1 cellular context compared by ENCODE assay signal in genomic region chr7:112707655-112708054, GRCh38.
TF ChIP-seq lines count a peak whose summit lies in the region.

No MANE protein-coding gene starts in this region.

TF ChIP-seq in SK-N-SH, 30 proteins besides CTCF, POLR2A, EP300 and RAD21 (continued from another document):
- TF ChIP-seq ZBTB33 (IDR thresholded peaks at IDR 0.05; ENCODE audit: borderline replicate concordance, low read depth) (no peak), NFIC (IDR thresholded peaks at IDR 0.05; ENCODE audit: borderline replicate concordance) (no peak), TAF1 (IDR thresholded peaks at IDR 0.05; ENCODE audit: borderline replicate concordance, low read depth, low read length) (no peak), GATA2 (CRISPR knock-in tag; IDR thresholded peaks at IDR 0.05) (peak; percentile 71), GABPA (IDR thresholded peaks at IDR 0.05; ENCODE audit: low read depth) (no peak), RCOR1 (IDR thresholded peaks at IDR 0.05; ENCODE audit: low read length) (peak; percentile 54; the same call in 1 of the 2 replicates), CHD2 (IDR thresholded peaks at IDR 0.05; ENCODE audit: low read length, partially characterized antibody) (peak; percentile 63), SMC3 (IDR thresholded peaks at IDR 0.05; ENCODE audit: low read depth, low read length) (no peak), EZH2phosphoT487 (IDR thresholded peaks at IDR 0.05; ENCODE audit: borderline replicate concordance, low read depth) (no peak)
- TF ChIP-seq, protein P1, sequence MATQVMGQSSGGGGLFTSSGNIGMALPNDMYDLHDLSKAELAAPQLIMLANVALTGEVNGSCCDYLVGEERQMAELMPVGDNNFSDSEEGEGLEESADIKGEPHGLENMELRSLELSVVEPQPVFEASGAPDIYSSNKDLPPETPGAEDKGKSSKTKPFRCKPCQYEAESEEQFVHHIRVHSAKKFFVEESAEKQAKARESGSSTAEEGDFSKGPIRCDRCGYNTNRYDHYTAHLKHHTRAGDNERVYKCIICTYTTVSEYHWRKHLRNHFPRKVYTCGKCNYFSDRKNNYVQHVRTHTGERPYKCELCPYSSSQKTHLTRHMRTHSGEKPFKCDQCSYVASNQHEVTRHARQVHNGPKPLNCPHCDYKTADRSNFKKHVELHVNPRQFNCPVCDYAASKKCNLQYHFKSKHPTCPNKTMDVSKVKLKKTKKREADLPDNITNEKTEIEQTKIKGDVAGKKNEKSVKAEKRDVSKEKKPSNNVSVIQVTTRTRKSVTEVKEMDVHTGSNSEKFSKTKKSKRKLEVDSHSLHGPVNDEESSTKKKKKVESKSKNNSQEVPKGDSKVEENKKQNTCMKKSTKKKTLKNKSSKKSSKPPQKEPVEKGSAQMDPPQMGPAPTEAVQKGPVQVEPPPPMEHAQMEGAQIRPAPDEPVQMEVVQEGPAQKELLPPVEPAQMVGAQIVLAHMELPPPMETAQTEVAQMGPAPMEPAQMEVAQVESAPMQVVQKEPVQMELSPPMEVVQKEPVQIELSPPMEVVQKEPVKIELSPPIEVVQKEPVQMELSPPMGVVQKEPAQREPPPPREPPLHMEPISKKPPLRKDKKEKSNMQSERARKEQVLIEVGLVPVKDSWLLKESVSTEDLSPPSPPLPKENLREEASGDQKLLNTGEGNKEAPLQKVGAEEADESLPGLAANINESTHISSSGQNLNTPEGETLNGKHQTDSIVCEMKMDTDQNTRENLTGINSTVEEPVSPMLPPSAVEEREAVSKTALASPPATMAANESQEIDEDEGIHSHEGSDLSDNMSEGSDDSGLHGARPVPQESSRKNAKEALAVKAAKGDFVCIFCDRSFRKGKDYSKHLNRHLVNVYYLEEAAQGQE (IDR thresholded peaks at IDR 0.05; ENCODE audit: low read depth, low read length) = no peak
